Comparison of ENCODE assay signal across 10 cellular contexts in genomic region chr7:127653396-127653795, GRCh38. TPM values are rescaled to one million over a fixed set of nuclear protein-coding genes. Genes with fewer than 3 reads are reported as not detected.
DNase-seq lines count a peak whose midpoint lies in the region; ATAC-seq, FAIRE-seq and TF ChIP-seq lines count a peak whose summit lies in the region.
"Had no signal": no experiment of that assay in that cellular context is flagged by ENCODE, and none has a peak within 500 bp of the region (broad histone marks: within the 10 kb centered on the region; RNA-seq: fewer than 3 reads in every experiment).

No MANE protein-coding gene starts in this region.

- TF ChIP-seq RAD21 in neural cell (conservative IDR thresholded peaks at IDR 0.05): no peak

- H3K4me2 ChIP-seq in Karpas-422 (ENCODE audit: low read depth, low read length, poor library complexity, severe bottlenecking) (peak overlapping the region; percentile 83), neural cell (ENCODE audit: low read length) (no peak overlapping the region)

- TF ChIP-seq CTCF in Caco-2 (IDR thresholded peaks at IDR 0.05; ENCODE audit: insufficient read depth in 1 of 2, low read depth in 1 of 2, low read length in 1 of 2, severe bottlenecking in 1 of 2, unreplicated experiment in 1 of 2) (no peak), colonic mucosa (IDR thresholded peaks at IDR 0.05) (no peak), neural cell (IDR thresholded peaks at IDR 0.05; ENCODE audit: poor library complexity, severe bottlenecking) (no peak)

- H3K27ac Mint-ChIP-seq in Caco-2 (ENCODE audit: unreplicated experiment): peak overlapping the region; percentile 40

- H3K27me3 Mint-ChIP-seq in Caco-2 (ENCODE audit: insufficient read depth, unreplicated experiment): no peaks in the 10 kb centered on the region

- intact Hi-C loops in Caco-2 (cut with micrococcal nuclease; ENCODE audit: unreplicated experiment): loop anchor here (5.0 kb wide), 1 partner anchor 261 kb away; the partner anchor contains the start of gene ZNF800
- intact Hi-C loops in colonic mucosa (cut with DNase I): loop anchor here (5.0 kb wide), 1 partner anchor 61 kb away; the partner anchor contains the start of gene FSCN3

- H2AFZ ChIP-seq in Karpas-422 (ENCODE audit: low read length) (no peak overlapping the region), neural cell (ENCODE audit: low read depth, low read length) (no peak overlapping the region)

- ATAC-seq in GM21576 (IDR thresholded peaks at IDR 0.05; ENCODE audit: unreplicated experiment): no peak

- H3K27me3 ChIP-seq in Caco-2 (replicated peaks; ENCODE audit: control insufficient read depth, insufficient read depth, low read length) (no peaks in the 10 kb centered on the region), Karpas-422 (ENCODE audit: low read length) (no peaks in the 10 kb centered on the region), colonic mucosa (no peaks in the 10 kb centered on the region), neural cell (ENCODE audit: insufficient read depth, low read depth, low read length) (no peaks in the 10 kb centered on the region)

- peaks cover 61% of the 10 kb centered on the region for H3K36me3 Mint-ChIP-seq in Caco-2 (ENCODE audit: insufficient read depth, unreplicated experiment)

- H3K9me3 ChIP-seq in Caco-2 (no peaks in the 10 kb centered on the region), Karpas-422 (ENCODE audit: low read length) (no peaks in the 10 kb centered on the region), colonic mucosa (no peaks in the 10 kb centered on the region), neural cell (ENCODE audit: low read length) (no peaks in the 10 kb centered on the region)

- H3K79me2 ChIP-seq in Karpas-422 (ENCODE audit: low read length): peaks cover 64% of the 10 kb centered on the region
- H3K79me2 ChIP-seq in neural cell (replicated peaks; ENCODE audit: insufficient read depth, low read length): peaks cover 22% of the 10 kb centered on the region

- POLR2A ChIA-PET in Caco-2 (lab: Charles Lee): no interaction called here

- H3K4me1 ChIP-seq in Caco-2: peaks cover 13% of the 10 kb centered on the region
- peaks cover 36% of the 10 kb centered on the region for H3K4me1 ChIP-seq in Karpas-422 (ENCODE audit: low read length)
- no peaks in the 10 kb centered on the region for H3K4me1 ChIP-seq in colonic mucosa

- H3K36me3 ChIP-seq in Caco-2 (ENCODE audit: control insufficient read depth, insufficient read depth, low read length) (no peaks in the 10 kb centered on the region), Karpas-422 (ENCODE audit: insufficient read depth, low read length) (peaks cover 26% of the 10 kb centered on the region), colonic mucosa (no peaks in the 10 kb centered on the region), neural cell (ENCODE audit: insufficient read depth, low read length) (no peaks in the 10 kb centered on the region)

- no peak overlapping the region for H3K4me3 Mint-ChIP-seq in Caco-2 (ENCODE audit: unreplicated experiment)

- no peak for FAIRE-seq in RCC 7860 (lab: Jason Lieb, UNC)

- H3K9me2 ChIP-seq in Karpas-422 (replicated peaks; ENCODE audit: insufficient read depth, low read length) (no peaks in the 10 kb centered on the region), neural cell (ENCODE audit: insufficient read depth, low read length) (no peaks in the 10 kb centered on the region)

- H3K9ac ChIP-seq in Karpas-422 (ENCODE audit: low read length): peak overlapping the region; percentile 90
- no peak overlapping the region for H3K9ac ChIP-seq in colonic mucosa (ENCODE audit: low read depth in 2 of 2, low read length in 2 of 2)
- no peak overlapping the region for H3K9ac ChIP-seq in neural cell (ENCODE audit: low read length)

- H3K9me3 Mint-ChIP-seq in Caco-2 (ENCODE audit: unreplicated experiment): no peaks in the 10 kb centered on the region

- H3K4me3 ChIP-seq in Caco-2 (ENCODE audit: low read depth, low read length) (peak overlapping the region; percentile 98), Karpas-422 (ENCODE audit: low read length) (peak overlapping the region; percentile 75), colonic mucosa (peak overlapping the region; percentile 95), neural cell (ENCODE audit: low read length) (peak overlapping the region; percentile 82)

- CTCF ChIA-PET in Caco-2 (lab: Charles Lee): no interaction called here

- no peak for TF ChIP-seq EP300 in neural cell (conservative IDR thresholded peaks at IDR 0.05; ENCODE audit: poor library complexity, severe bottlenecking)

- peaks cover 18% of the 10 kb centered on the region for H3K4me1 Mint-ChIP-seq in Caco-2 (ENCODE audit: low read depth, unreplicated experiment)

- BruUV-seq in Caco-2 (replicated peaks; lab: Mats Ljungman, UMichigan): no TSS peak

- peaks cover 32% of the 10 kb centered on the region for H4K20me1 ChIP-seq in Karpas-422 (ENCODE audit: insufficient read depth, low read depth, low read length)
- H4K20me1 ChIP-seq in neural cell (ENCODE audit: insufficient read depth): no peaks in the 10 kb centered on the region

- no peak overlapping the region; the same call in 1 of the 2 replicates for H3K27ac ChIP-seq in Karpas-422 (ENCODE audit: low read length)
- no peak overlapping the region for H3K27ac ChIP-seq in colonic mucosa
- H3K27ac ChIP-seq in neural cell (ENCODE audit: low read length): no peak overlapping the region

- DNase-seq in Caco-2: no peak
- no peak for DNase-seq in Karpas-422
- DNase-seq in colonic mucosa: no peak
- DNase-seq in RCC 7860 (ENCODE audit: low spot score): no peak
- DNase-seq in NCI-H748 (lab: John Stamatoyannopoulos, UW; ENCODE audit: unreplicated experiment): no peak
- DNase-seq in cerebellum (ENCODE audit: low spot score): no peak
- DNase-seq: T1000 had no signal

- H3F3A ChIP-seq in neural cell (ENCODE audit: insufficient read depth, low read length, poor library complexity, severe bottlenecking): no peaks in the 10 kb centered on the region

TF ChIP-seq in neural cell, 6 proteins besides CTCF, POLR2A, EP300 and RAD21:
- TF ChIP-seq TAF1 (IDR thresholded peaks at IDR 0.05; ENCODE audit: low read depth) (no peak), SMC3 (conservative IDR thresholded peaks at IDR 0.05; ENCODE audit: poor library complexity) (no peak), MXI1 (conservative IDR thresholded peaks at IDR 0.05; ENCODE audit: poor library complexity, severe bottlenecking) (no peak), POLR2AphosphoS5 (IDR thresholded peaks at IDR 0.05) (no peak), EZH2 (IDR thresholded peaks at IDR 0.05; ENCODE audit: borderline replicate concordance, insufficient read depth, low read length, poor library complexity, severe bottlenecking) (no peak), REST (IDR thresholded peaks at IDR 0.05; ENCODE audit: borderline replicate concordance) (no peak)

RNA-seq across cellular contexts. Expression of gene SND1, which starts 1.4 kb away (rescaled TPM):
- total RNA-seq in Caco-2 (2022) (274 and 276 TPM in 2 replicates), colonic mucosa (100 to 1,000 TPM; 134 to 163 TPM), cerebellum (62.8 TPM)
- 104 and 132 TPM in 2 replicates for total RNA-seq in Karpas-422 (2014; rRNA removed; shearing (Covaris generic); ENCODE audit: low replicate concordance)
- polyA plus RNA-seq in neural cell: 37.4 and 42.0 TPM in 2 replicates
- polyA minus RNA-seq in neural cell: 92.4 and 101 TPM in 2 replicates

RNA-seq across cellular contexts. Expression of gene PAX4, which starts 35.5 kb away (rescaled TPM):
- total RNA-seq in Caco-2 (2022): not detected in 2 replicates
- not detected in 2 replicates for total RNA-seq in Karpas-422 (2014; rRNA removed; shearing (Covaris generic); ENCODE audit: low replicate concordance)
- total RNA-seq in colonic mucosa: under 1 TPM; 0.67 to 0.88 TPM
- not detected in 2 replicates for polyA plus RNA-seq in neural cell
- polyA minus RNA-seq in neural cell: not detected in 2 replicates
- not detected for total RNA-seq in cerebellum
- total RNA-seq: mononuclear cell had no signal

RNA-seq across cellular contexts. Expression of gene FSCN3, which starts 59.9 kb away (rescaled TPM):
- total RNA-seq in Caco-2 (2022) (1.6 and 2.2 TPM in 2 replicates), colonic mucosa (1 to 10 TPM in 1 of 2 donors, not detected in 1; 1.3 TPM), cerebellum (0.73 TPM)
- total RNA-seq in Karpas-422 (2014; rRNA removed; shearing (Covaris generic); ENCODE audit: low replicate concordance): 3.9 and 12.5 TPM in 2 replicates
- polyA plus RNA-seq in neural cell: 5.0 and 6.6 TPM in 2 replicates
- polyA minus RNA-seq in neural cell: 3.6 and 3.7 TPM in 2 replicates
